In genomic region chr13:105471683-105472082, GRCh38 we compare ENCODE assay signal across 21 cellular contexts. TPM values are rescaled to one million over a fixed set of nuclear protein-coding genes. Genes with fewer than 3 reads are reported as not detected.
"Had no signal": no experiment of that assay in that cellular context is flagged by ENCODE, and none has a peak within 500 bp of the region (broad histone marks: within the 10 kb centered on the region; RNA-seq: fewer than 3 reads in every experiment).

No MANE protein-coding gene starts in this region.

- H3K79me2 ChIP-seq: hepatocyte had no signal

- H3K27me3 ChIP-seq: cardiac muscle cell, colonic mucosa, esophagus squamous epithelium, hepatocyte, stomach had no signal

- H3K27ac ChIP-seq: cardiac muscle cell, colonic mucosa, esophagus squamous epithelium, hepatocyte, left ventricle myocardium inferior, stomach, thoracic aorta had no signal

- H3K4me2 ChIP-seq: hepatocyte had no signal

- H3K9me3 Mint-ChIP-seq: activated CD4-positive, alpha-beta T cell treated with anti-CD3 and anti-CD28 coated beads, Interleukin-2, amount 10 ng/mL, durations not matched to agents 7 days and 5 days; activated naive CD8-positive, alpha-beta T cell treated with anti-CD3 and anti-CD28 coated beads, Interleukin-2, amount 50 U/mL, for 24 hours; naive thymus-derived CD8-positive, alpha-beta T cell had no signal

- H2AFZ ChIP-seq: hepatocyte had no signal

- H3K4me3 Mint-ChIP-seq: activated CD4-positive, alpha-beta T cell treated with anti-CD3 and anti-CD28 coated beads, Interleukin-2, amount 10 ng/mL, durations not matched to agents 7 days and 5 days; activated naive CD8-positive, alpha-beta T cell treated with anti-CD3 and anti-CD28 coated beads, Interleukin-2, amount 50 U/mL, for 24 hours; memory B cell; naive thymus-derived CD8-positive, alpha-beta T cell had no signal

- H3K4me1 Mint-ChIP-seq: activated CD4-positive, alpha-beta T cell treated with anti-CD3 and anti-CD28 coated beads, Interleukin-2, amount 10 ng/mL, durations not matched to agents 7 days and 5 days; activated naive CD8-positive, alpha-beta T cell treated with anti-CD3 and anti-CD28 coated beads, Interleukin-2, amount 50 U/mL, for 24 hours; memory B cell; naive thymus-derived CD8-positive, alpha-beta T cell had no signal

- H3K4me1 ChIP-seq: colonic mucosa, esophagus squamous epithelium, left ventricle myocardium inferior, stomach had no signal

- H3K36me3 ChIP-seq: cardiac muscle cell, colonic mucosa, esophagus squamous epithelium, left ventricle myocardium inferior, stomach, thoracic aorta had no signal

- H3K27me3 Mint-ChIP-seq: activated CD4-positive, alpha-beta T cell treated with anti-CD3 and anti-CD28 coated beads, Interleukin-2, amount 10 ng/mL, durations not matched to agents 7 days and 5 days; activated naive CD8-positive, alpha-beta T cell treated with anti-CD3 and anti-CD28 coated beads, Interleukin-2, amount 50 U/mL, for 24 hours; memory B cell; naive thymus-derived CD8-positive, alpha-beta T cell had no signal

- H3K27ac Mint-ChIP-seq: activated CD4-positive, alpha-beta T cell treated with anti-CD3 and anti-CD28 coated beads, Interleukin-2, amount 10 ng/mL, durations not matched to agents 7 days and 5 days; activated naive CD8-positive, alpha-beta T cell treated with anti-CD3 and anti-CD28 coated beads, Interleukin-2, amount 50 U/mL, for 24 hours; memory B cell; naive thymus-derived CD8-positive, alpha-beta T cell had no signal

- H3K4me3 ChIP-seq: cardiac muscle cell, colonic mucosa, esophagus squamous epithelium, hepatocyte, left ventricle myocardium inferior, stomach, thoracic aorta had no signal

- H3K9me3 ChIP-seq: colonic mucosa, esophagus squamous epithelium, left ventricle myocardium inferior, stomach, thoracic aorta had no signal

- H3K36me3 Mint-ChIP-seq: memory B cell; naive thymus-derived CD8-positive, alpha-beta T cell had no signal

- DNase-seq: activated CD4-positive, alpha-beta T cell treated with anti-CD3 and anti-CD28 coated beads, Interleukin-2, amount 10 ng/mL, durations not matched to agents 7 days and 5 days; activated naive CD4-positive, alpha-beta T cell treated with Interleukin-2 at 50 U/mL for 16 hours; activated naive CD8-positive, alpha-beta T cell treated with anti-CD3 and anti-CD28 coated beads, Interleukin-2, amount 50 U/mL, for 24 hours; activated T-cell treated with anti-CD3 and anti-CD28 coated beads for 4 hours; colonic mucosa; esophagus squamous epithelium; left ventricle myocardium inferior; naive thymus-derived CD8-positive, alpha-beta T cell; right cardiac atrium; stimulated activated CD4-positive, alpha-beta T cell treated with anti-CD3 and anti-CD28 coated beads, Interleukin-1b, Interleukin-23, amount 100 ng/mL, for 48 hours; stomach had no signal

- ATAC-seq: activated naive CD8-positive, alpha-beta T cell treated with anti-CD3 and anti-CD28 coated beads, Interleukin-2, amount 50 U/mL, for 24 hours; naive thymus-derived CD8-positive, alpha-beta T cell; right cardiac atrium had no signal

RNA-seq across cellular contexts. Expression of gene DAOA, which starts 5.8 kb away (rescaled TPM):
- total RNA-seq: activated CD4-positive, alpha-beta T cell treated with anti-CD3 and anti-CD28 coated beads, Interleukin-2, amount 10 ng/mL, durations not matched to agents 7 days and 5 days; activated CD8-positive, alpha-beta memory T cell treated with anti-CD3 and anti-CD28 coated beads for 36 hours; cardiac muscle cell; colonic mucosa; esophagus squamous epithelium; hepatocyte; kidney epithelial cell; left ventricle myocardium inferior; mucosa of gallbladder; naive thymus-derived CD8-positive, alpha-beta T cell; posterior vena cava; right cardiac atrium; SK-MEL-5; stomach; thoracic aorta; urinary bladder had no signal
- polyA plus RNA-seq: cardiac muscle cell; hepatocyte; naive thymus-derived CD8-positive, alpha-beta T cell; right cardiac atrium; stomach; urinary bladder had no signal
